ENCODE assay signal across 25 cellular contexts in the genomic region with DNA sequence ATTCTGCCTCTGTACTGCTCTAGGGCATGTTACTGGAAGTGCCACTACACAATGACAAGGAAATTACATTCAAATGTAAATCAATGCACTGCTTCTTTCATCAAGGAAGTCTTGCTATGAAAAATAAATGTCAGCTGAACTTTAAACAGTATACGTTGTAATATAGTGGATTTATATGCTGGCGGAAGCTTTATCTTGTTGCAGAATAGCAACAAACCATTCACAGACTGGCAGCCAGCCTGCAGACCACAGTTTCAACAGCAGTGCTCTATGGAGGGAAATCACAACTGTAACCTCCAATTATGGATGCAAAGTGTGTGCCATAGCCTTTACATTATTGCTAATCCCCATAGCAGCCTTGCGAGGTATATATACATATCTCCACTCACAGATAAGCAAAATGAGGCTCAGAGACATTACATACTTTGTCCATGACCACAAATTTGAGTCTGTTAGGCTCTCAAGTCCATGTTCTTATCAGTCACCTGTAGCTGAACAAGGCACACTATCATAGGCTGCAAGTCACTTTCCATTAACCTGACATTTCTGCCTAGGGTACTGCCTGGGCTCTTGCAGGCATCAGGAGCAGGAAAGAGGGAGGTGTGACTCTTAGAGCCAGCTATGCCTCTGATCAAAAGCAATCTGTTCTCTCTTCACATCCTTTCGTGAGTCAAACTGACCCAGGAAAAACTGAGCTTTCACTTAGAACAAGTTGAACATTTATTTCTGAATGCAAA. TPM values are rescaled to one million over a fixed set of nuclear protein-coding genes. Genes with fewer than 3 reads are reported as not detected.
DNase-seq lines count a peak whose midpoint lies in the region; ATAC-seq and TF ChIP-seq lines count a peak whose summit lies in the region.
"Had no signal": no experiment of that assay in that cellular context is flagged by ENCODE, and none has a peak within 500 bp of the region (broad histone marks: within the 10 kb centered on the region; RNA-seq: fewer than 3 reads in every experiment).

No MANE protein-coding gene starts in this region.

- no peaks in the 10 kb centered on the region for H3F3A ChIP-seq in neural cell (ENCODE audit: insufficient read depth, low read length, poor library complexity, severe bottlenecking)

- peak; percentile 51 for TF ChIP-seq EP300 in neural cell (conservative IDR thresholded peaks at IDR 0.05; ENCODE audit: poor library complexity, severe bottlenecking)

- BruUV-seq in Calu3 (replicated peaks; lab: Mats Ljungman, UMichigan): no TSS peak

- CTCF ChIA-PET in Calu3 (lab: Charles Lee): interaction anchor here (0.7 to 1.6 kb wide), 4 partner anchors 14 to 414 kb away, joined by 3 to 6 read pairs (median 4); no protein-coding TSS in a partner anchor

- peak overlapping the region; percentile 45 for H3K27ac Mint-ChIP-seq in Calu3 (ENCODE audit: unreplicated experiment)
- H3K27ac Mint-ChIP-seq: activated CD4-positive, alpha-beta T cell treated with anti-CD3 and anti-CD28 coated beads for 36 hours; natural killer cell had no signal

- no peak overlapping the region for H2AFZ ChIP-seq in neural cell (ENCODE audit: low read depth, low read length)
- H2AFZ ChIP-seq: parathyroid adenoma had no signal

- H3K36me3 ChIP-seq in colonic mucosa (no peaks in the 10 kb centered on the region), neural cell (ENCODE audit: insufficient read depth, low read length) (no peaks in the 10 kb centered on the region)

- H3K27me3 ChIP-seq in colonic mucosa (no peaks in the 10 kb centered on the region), neural cell (ENCODE audit: insufficient read depth, low read depth, low read length) (no peaks in the 10 kb centered on the region)
- H3K27me3 ChIP-seq: dorsolateral prefrontal cortex had no signal

- peak overlapping the region in 1 of 2 donors; percentile 28 for H3K9ac ChIP-seq in colonic mucosa (ENCODE audit: low read depth in 2 of 2, low read length in 2 of 2)
- H3K9ac ChIP-seq in neural cell (ENCODE audit: low read length): no peak overlapping the region
- H3K9ac ChIP-seq: parathyroid adenoma had no signal

- H3K27me3 Mint-ChIP-seq in Calu3 (ENCODE audit: unreplicated experiment): no peaks in the 10 kb centered on the region

- DNase-seq in Calu3 (peak; percentile 26), HT-29 (ENCODE audit: low spot score) (peak; percentile 18), colonic mucosa (peak; percentile 73), DMS79 treated with DMSO at 0.1 percent for 48 hours (lab: John Stamatoyannopoulos, UW) (no peak), occipital lobe (lab: John Stamatoyannopoulos, UW) (no peak)
- no peak for DNase-seq in activated CD4-positive, alpha-beta T cell treated with anti-CD3 and anti-CD28 coated beads for 48 hours
- DNase-seq: activated CD4-positive, alpha-beta T cell treated with anti-CD3 and anti-CD28 coated beads for 36 hours; C1 segment of cervical spinal cord; Caco-2; dorsolateral prefrontal cortex; glutamatergic neuron; islet precursor cell; Kasumi-1; MV-4-11; natural killer cell; NCI-H187; NCI-H748 treated with DMSO at 0.1 percent for 48 hours; right cardiac atrium; stimulated activated CD4-positive, alpha-beta T cell treated with anti-CD3 and anti-CD28 coated beads, Interleukin-2, amount 100 ng/mL, for 48 hours had no signal

- intact Hi-C loops in Calu3 (cut with micrococcal nuclease; ENCODE audit: unreplicated experiment) (loop anchor here (2.0 to 10.0 kb wide), 2 partner anchors 20 to 328 kb away; a partner anchor contains a TSS), colonic mucosa (cut with DNase I) (no loop called here)

- H3K4me1 Mint-ChIP-seq in Calu3 (ENCODE audit: low read depth, unreplicated experiment): peaks cover 34% of the 10 kb centered on the region
- H3K4me1 Mint-ChIP-seq: activated CD4-positive, alpha-beta T cell treated with anti-CD3 and anti-CD28 coated beads for 36 hours; central memory CD8-positive, alpha-beta T cell; natural killer cell had no signal

- H3K27ac ChIP-seq in colonic mucosa: peak overlapping the region; percentile 70
- H3K27ac ChIP-seq in neural cell (ENCODE audit: low read length): peak overlapping the region; percentile 25
- H3K27ac ChIP-seq: dorsolateral prefrontal cortex, parathyroid adenoma had no signal

- no peaks in the 10 kb centered on the region for H3K36me3 Mint-ChIP-seq in Calu3 (ENCODE audit: insufficient read depth, unreplicated experiment)
- H3K36me3 Mint-ChIP-seq: natural killer cell had no signal

- TF ChIP-seq CTCF in Calu3 (IDR thresholded peaks at IDR 0.05; ENCODE audit: unreplicated experiment) (no peak), colonic mucosa (IDR thresholded peaks at IDR 0.05) (no peak), neural cell (IDR thresholded peaks at IDR 0.05; ENCODE audit: poor library complexity, severe bottlenecking) (no peak)

- H3K9me3 Mint-ChIP-seq in Calu3 (ENCODE audit: low read depth, unreplicated experiment): no peaks in the 10 kb centered on the region
- H3K9me3 Mint-ChIP-seq: central memory CD8-positive, alpha-beta T cell; natural killer cell had no signal

- no peaks in the 10 kb centered on the region for H3K79me2 ChIP-seq in neural cell (replicated peaks; ENCODE audit: insufficient read depth, low read length)
- H3K79me2 ChIP-seq: parathyroid adenoma had no signal

- H3K4me1 ChIP-seq in colonic mucosa: no peaks in the 10 kb centered on the region
- H3K4me1 ChIP-seq: parathyroid adenoma had no signal

- no peak overlapping the region for H3K4me2 ChIP-seq in neural cell (ENCODE audit: low read length)

- H3K4me3 Mint-ChIP-seq in Calu3 (ENCODE audit: low read depth, unreplicated experiment): no peak overlapping the region
- H3K4me3 Mint-ChIP-seq: activated CD4-positive, alpha-beta T cell treated with anti-CD3 and anti-CD28 coated beads for 36 hours; central memory CD8-positive, alpha-beta T cell; natural killer cell had no signal

- H3K9me3 ChIP-seq in colonic mucosa (no peaks in the 10 kb centered on the region), neural cell (ENCODE audit: low read length) (no peaks in the 10 kb centered on the region)
- H3K9me3 ChIP-seq: Caco-2 had no signal

- H3K4me3 ChIP-seq in colonic mucosa: no peak overlapping the region
- peak overlapping the region; percentile 28 for H3K4me3 ChIP-seq in neural cell (ENCODE audit: low read length)
- H3K4me3 ChIP-seq: dorsolateral prefrontal cortex had no signal

- TF ChIP-seq RAD21 in neural cell (conservative IDR thresholded peaks at IDR 0.05): no peak

- H4K20me1 ChIP-seq in neural cell (ENCODE audit: insufficient read depth): no peaks in the 10 kb centered on the region

- no peak for ATAC-seq in GM21619 (IDR thresholded peaks at IDR 0.05; ENCODE audit: unreplicated experiment)
- ATAC-seq: activated CD4-positive, alpha-beta T cell treated with anti-CD3 and anti-CD28 coated beads for 36 hours; HCT116; natural killer cell; right cardiac atrium had no signal

- no peaks in the 10 kb centered on the region for H3K9me2 ChIP-seq in neural cell (ENCODE audit: insufficient read depth, low read length)

TF ChIP-seq in neural cell, 6 proteins besides CTCF, POLR2A, EP300 and RAD21:
- TF ChIP-seq, protein P1, sequence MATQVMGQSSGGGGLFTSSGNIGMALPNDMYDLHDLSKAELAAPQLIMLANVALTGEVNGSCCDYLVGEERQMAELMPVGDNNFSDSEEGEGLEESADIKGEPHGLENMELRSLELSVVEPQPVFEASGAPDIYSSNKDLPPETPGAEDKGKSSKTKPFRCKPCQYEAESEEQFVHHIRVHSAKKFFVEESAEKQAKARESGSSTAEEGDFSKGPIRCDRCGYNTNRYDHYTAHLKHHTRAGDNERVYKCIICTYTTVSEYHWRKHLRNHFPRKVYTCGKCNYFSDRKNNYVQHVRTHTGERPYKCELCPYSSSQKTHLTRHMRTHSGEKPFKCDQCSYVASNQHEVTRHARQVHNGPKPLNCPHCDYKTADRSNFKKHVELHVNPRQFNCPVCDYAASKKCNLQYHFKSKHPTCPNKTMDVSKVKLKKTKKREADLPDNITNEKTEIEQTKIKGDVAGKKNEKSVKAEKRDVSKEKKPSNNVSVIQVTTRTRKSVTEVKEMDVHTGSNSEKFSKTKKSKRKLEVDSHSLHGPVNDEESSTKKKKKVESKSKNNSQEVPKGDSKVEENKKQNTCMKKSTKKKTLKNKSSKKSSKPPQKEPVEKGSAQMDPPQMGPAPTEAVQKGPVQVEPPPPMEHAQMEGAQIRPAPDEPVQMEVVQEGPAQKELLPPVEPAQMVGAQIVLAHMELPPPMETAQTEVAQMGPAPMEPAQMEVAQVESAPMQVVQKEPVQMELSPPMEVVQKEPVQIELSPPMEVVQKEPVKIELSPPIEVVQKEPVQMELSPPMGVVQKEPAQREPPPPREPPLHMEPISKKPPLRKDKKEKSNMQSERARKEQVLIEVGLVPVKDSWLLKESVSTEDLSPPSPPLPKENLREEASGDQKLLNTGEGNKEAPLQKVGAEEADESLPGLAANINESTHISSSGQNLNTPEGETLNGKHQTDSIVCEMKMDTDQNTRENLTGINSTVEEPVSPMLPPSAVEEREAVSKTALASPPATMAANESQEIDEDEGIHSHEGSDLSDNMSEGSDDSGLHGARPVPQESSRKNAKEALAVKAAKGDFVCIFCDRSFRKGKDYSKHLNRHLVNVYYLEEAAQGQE (IDR thresholded peaks at IDR 0.05; ENCODE audit: borderline replicate concordance): no peak
- no peak for TF ChIP-seq MXI1 (conservative IDR thresholded peaks at IDR 0.05; ENCODE audit: poor library complexity, severe bottlenecking)
- TF ChIP-seq POLR2AphosphoS5 (IDR thresholded peaks at IDR 0.05): peak; percentile 26
- TF ChIP-seq TAF1 (IDR thresholded peaks at IDR 0.05; ENCODE audit: low read depth): no peak
- no peak for TF ChIP-seq SMC3 (conservative IDR thresholded peaks at IDR 0.05; ENCODE audit: poor library complexity)
TF ChIP-seq in neural cell: peak in this region for 1.

RNA-seq across cellular contexts. Expression of a gene that starts 22.6 kb away (rescaled TPM):
- total RNA-seq in Calu3 (2022): 1.3 and 3.2 TPM in 2 replicates
- total RNA-seq in HT-29 (2014; rRNA removed; shearing (Covaris generic)): 0.08 and 0.44 TPM in 2 replicates
- 1 to 10 TPM; 1.2 to 3.5 TPM for total RNA-seq in colonic mucosa
- polyA plus RNA-seq in neural cell: 1.0 and 1.4 TPM in 2 replicates
- polyA minus RNA-seq in neural cell: 1.5 TPM in 2 replicates
- total RNA-seq in occipital lobe: 0.62 TPM
- total RNA-seq: activated CD4-positive, alpha-beta T cell treated with anti-CD3 and anti-CD28 coated beads for 36 hours; T-helper 2 cell treated with Interferon-gamma antibody and Interleukin-4, amounts not matched to agents 100 ng/mL and 5 ng/mL, for 36 hours had no signal

RNA-seq across cellular contexts. Expression of a gene that starts 53.7 kb away (rescaled TPM):
- total RNA-seq in Calu3 (2022) (38.2 and 46.5 TPM in 2 replicates), colonic mucosa (10 to 100 TPM; 23.7 to 26.8 TPM), occipital lobe (86.4 TPM)
- 23.2 and 28.8 TPM in 2 replicates for total RNA-seq in HT-29 (2014; rRNA removed; shearing (Covaris generic))
- polyA plus RNA-seq in neural cell: 46.2 and 52.2 TPM in 2 replicates
- 95.9 and 106 TPM in 2 replicates for polyA minus RNA-seq in neural cell

Comparison
In these comparisons a context has a peak if more than half of its experiments do, and no peak if none do; other contexts are left out.
1. DNase-seq: peak in Calu3 (single experiment), HT-29 (single experiment) and colonic mucosa (single experiment); none in DMS79 treated with DMSO at 0.1 percent for 48 hours (single experiment), occipital lobe (single experiment) and activated CD4-positive, alpha-beta T cell treated with anti-CD3 and anti-CD28 coated beads for 48 hours (single experiment).